ENCODE assay signal across 1 cellular context in genomic region chr5:143629871-143630658, GRCh38.
TF ChIP-seq lines count a peak whose summit lies in the region.

No MANE protein-coding gene starts in this region.

TF ChIP-seq in HepG2, 621 proteins besides CTCF, POLR2A, EP300 and RAD21 (continued from another document and continues in another):
- TF ChIP-seq TFDP2 (CRISPR knock-in tag; IDR thresholded peaks at IDR 0.05) (no peak), ZNF883 (CRISPR knock-in tag; IDR thresholded peaks at IDR 0.05; ENCODE audit: not compliant biosample characterization) (no peak), CBFB (CRISPR knock-in tag; IDR thresholded peaks at IDR 0.05) (no peak), NR1H2 (CRISPR knock-in tag; IDR thresholded peaks at IDR 0.05; ENCODE audit: borderline replicate concordance, low read depth) (no peak), ZUFSP (CRISPR knock-in tag; IDR thresholded peaks at IDR 0.05; ENCODE audit: borderline replicate concordance) (no peak), ZNF343 (CRISPR knock-in tag; IDR thresholded peaks at IDR 0.05) (no peak), ZNF784 (CRISPR knock-in tag; IDR thresholded peaks at IDR 0.05; ENCODE audit: borderline replicate concordance) (no peak), RFXANK (CRISPR knock-in tag; IDR thresholded peaks at IDR 0.05) (no peak), BATF2 (CRISPR knock-in tag; IDR thresholded peaks at IDR 0.05) (no peak), SNAPC2 (CRISPR knock-in tag; IDR thresholded peaks at IDR 0.05) (no peak), ZNF546 (CRISPR knock-in tag; conservative IDR thresholded peaks at IDR 0.05) (no peak), EEA1 (CRISPR knock-in tag; IDR thresholded peaks at IDR 0.05; ENCODE audit: borderline replicate concordance) (no peak), ZNF569 (CRISPR knock-in tag; IDR thresholded peaks at IDR 0.05; ENCODE audit: borderline replicate concordance) (no peak), ZNF639 (CRISPR knock-in tag; conservative IDR thresholded peaks at IDR 0.05) (no peak), ZNF3 (CRISPR knock-in tag; IDR thresholded peaks at IDR 0.05) (no peak), ZNF598 (CRISPR knock-in tag; IDR thresholded peaks at IDR 0.05; ENCODE audit: borderline replicate concordance) (no peak), KMT2A (CRISPR knock-in tag; IDR thresholded peaks at IDR 0.05) (no peak), ZNF850 (CRISPR knock-in tag; conservative IDR thresholded peaks at IDR 0.05) (no peak), ZNF646 (CRISPR knock-in tag; IDR thresholded peaks at IDR 0.05) (no peak), ARNT2 (CRISPR knock-in tag; IDR thresholded peaks at IDR 0.05; ENCODE audit: low read depth) (no peak), AHDC1 (CRISPR knock-in tag; IDR thresholded peaks at IDR 0.05; ENCODE audit: borderline replicate concordance) (peak; percentile 64; the same call in 1 of the 2 replicates), YY1 (IDR thresholded peaks at IDR 0.05; ENCODE audit: insufficient read depth, insufficient replicate concordance, low read depth, low read length) (no peak), ZNF839 (CRISPR knock-in tag; IDR thresholded peaks at IDR 0.05; ENCODE audit: borderline replicate concordance) (no peak), DBP (CRISPR knock-in tag; IDR thresholded peaks at IDR 0.05; ENCODE audit: not compliant biosample characterization) (no peak), ATM (IDR thresholded peaks at IDR 0.05; ENCODE audit: borderline replicate concordance) (no peak), FOXO1 (CRISPR knock-in tag; IDR thresholded peaks at IDR 0.05) (peak; percentile 51; the same call in 1 of the 2 replicates), MEIS2 (CRISPR knock-in tag; IDR thresholded peaks at IDR 0.05) (peak; percentile 31; the same call in 1 of the 2 replicates), HMG20A (CRISPR knock-in tag; IDR thresholded peaks at IDR 0.05; ENCODE audit: borderline replicate concordance) (peak; percentile 88; the same call in 1 of the 2 replicates), HOXA7 (CRISPR knock-in tag; IDR thresholded peaks at IDR 0.05) (no peak), EZH2 (conservative IDR thresholded peaks at IDR 0.05; ENCODE audit: low read depth, low read length) (no peak), ATF7-NPFF (CRISPR knock-in tag; IDR thresholded peaks at IDR 0.05; ENCODE audit: low read depth) (no peak), TCF12 (IDR thresholded peaks at IDR 0.05) (no peak), TCF12 (CRISPR knock-in tag; IDR thresholded peaks at IDR 0.05) (no peak), ZNF709 (CRISPR knock-in tag; IDR thresholded peaks at IDR 0.05) (no peak), ZFP36L1 (CRISPR knock-in tag; IDR thresholded peaks at IDR 0.05) (no peak), NFIB (CRISPR knock-in tag; IDR thresholded peaks at IDR 0.05; ENCODE audit: borderline replicate concordance) (no peak), TRIM22 (IDR thresholded peaks at IDR 0.05) (no peak), ZNF749 (CRISPR knock-in tag; IDR thresholded peaks at IDR 0.05; ENCODE audit: borderline replicate concordance) (no peak), ZFP62 (CRISPR knock-in tag; IDR thresholded peaks at IDR 0.05) (no peak), ZBTB3 (CRISPR knock-in tag; IDR thresholded peaks at IDR 0.05; ENCODE audit: borderline replicate concordance, low read depth) (no peak), MAFF (IDR thresholded peaks at IDR 0.05; ENCODE audit: low read depth, low read length) (no peak), NR3C1 (CRISPR knock-in tag; IDR thresholded peaks at IDR 0.05) (no peak), NFE2 (CRISPR knock-in tag; IDR thresholded peaks at IDR 0.05) (no peak), GATA4 (IDR thresholded peaks at IDR 0.05; ENCODE audit: borderline replicate concordance, low read depth) (no peak; the same call in 1 of the 2 replicates), ZNF703 (CRISPR knock-in tag; IDR thresholded peaks at IDR 0.05; ENCODE audit: borderline replicate concordance) (no peak), HNRNPH1 (optimal IDR thresholded peaks at IDR 0.05; ENCODE audit: low read depth, low read length) (no peak), ZNF567 (CRISPR knock-in tag; IDR thresholded peaks at IDR 0.05; ENCODE audit: borderline replicate concordance) (no peak), CC2D1A (CRISPR knock-in tag; IDR thresholded peaks at IDR 0.05) (no peak), NCOA5 (CRISPR knock-in tag; IDR thresholded peaks at IDR 0.05) (no peak)
